In the genomic region with DNA sequence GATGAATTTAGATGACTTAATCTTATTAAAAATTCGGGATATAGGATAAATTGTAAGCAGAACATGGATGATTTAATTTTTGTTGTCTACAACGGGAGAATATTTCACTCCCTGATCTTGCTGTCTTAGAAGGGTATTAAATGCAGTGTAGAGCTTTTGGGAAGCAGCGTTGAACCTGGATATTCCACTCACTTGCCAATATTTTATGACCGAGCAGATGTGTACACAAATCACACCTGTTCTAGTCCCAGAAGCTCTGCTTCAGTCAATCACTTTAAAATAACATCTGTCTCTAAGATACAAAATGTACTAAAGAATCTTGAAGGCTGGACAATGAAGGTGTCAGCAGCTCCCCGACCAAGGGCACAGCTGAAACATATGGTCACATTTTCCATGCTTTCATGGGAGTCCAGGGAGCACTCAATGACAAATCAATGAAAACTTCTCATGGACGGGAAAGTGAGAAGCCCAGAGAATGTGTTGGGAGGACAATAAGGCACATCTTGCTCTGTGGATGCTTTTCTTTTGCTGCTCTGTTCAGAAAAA, we compare ENCODE assay signal across 7 cellular contexts.
DNase-seq lines count a peak whose midpoint lies in the region; ATAC-seq, FAIRE-seq and TF ChIP-seq lines count a peak whose summit lies in the region.
"Not testable (repeated sequence)": the region's sequence is repeated elsewhere in the genome, so short reads cannot be mapped to it uniquely, and the experiment has no call there.

No MANE protein-coding gene starts in this region.

- not testable (repeated sequence) for H3K9me3 ChIP-seq in pancreas

- FAIRE-seq in islet of Langerhans (lab: Jason Lieb, UNC): peak; percentile 97
- FAIRE-seq in pancreas (lab: Jason Lieb, UNC): not testable (repeated sequence)

- 19 to 21% methylated on average over 6 of the region's 6 CpGs for WGBS in pancreas, 2 donors

- H3K27ac ChIP-seq in pancreas: not testable (repeated sequence)

- ATAC-seq in pancreas: peak in 3 of 4 donors; percentile 17 to 75 (median 74)

- not testable (repeated sequence) for TF ChIP-seq CTCF in pancreas (IDR thresholded peaks at IDR 0.05)

- not testable (repeated sequence) for H3K4me3 ChIP-seq in pancreas

- not testable (repeated sequence) for H3K27me3 ChIP-seq in pancreas

- DNase-seq in DMS53 (lab: John Stamatoyannopoulos, UW): peak; percentile 35
- DNase-seq in NCI-H1105 (lab: John Stamatoyannopoulos, UW): peak; percentile 15
- DNase-seq in NCI-H2171 treated with DMSO at 0.1 percent for 48 hours (lab: John Stamatoyannopoulos, UW): peak; percentile 79
- peak; percentile 72 for DNase-seq in NCI-H748 (lab: John Stamatoyannopoulos, UW; ENCODE audit: unreplicated experiment)
- peak; percentile 54 for DNase-seq in SHP77 treated with DMSO at 0.1 percent for 48 hours (lab: John Stamatoyannopoulos, UW)
- DNase-seq in pancreas: not testable (repeated sequence)

- intact Hi-C loops in pancreas (cut with DNase I): not testable (repeated sequence)

- H3K4me1 ChIP-seq in pancreas: not testable (repeated sequence)

- H3K36me3 ChIP-seq in pancreas: not testable (repeated sequence)
